Comparison of ENCODE assay signal across 15 cellular contexts in genomic region chr3:46312996-46313395, GRCh38. TPM values are rescaled to one million over a fixed set of nuclear protein-coding genes. Genes with fewer than 3 reads are reported as not detected.
DNase-seq lines count a peak whose midpoint lies in the region; ATAC-seq and TF ChIP-seq lines count a peak whose summit lies in the region.
"Had no signal": no experiment of that assay in that cellular context is flagged by ENCODE, and none has a peak within 500 bp of the region (broad histone marks: within the 10 kb centered on the region; RNA-seq: fewer than 3 reads in every experiment).

No MANE protein-coding gene starts in this region.

- H3K4me3 Mint-ChIP-seq in CD14-positive monocyte = peak overlapping the region in 1 of 2 donors; percentile 56

- DNase-seq in CD14-positive monocyte (ENCODE audit: low spot score) (peak; percentile 80), NOMO-1 treated with dmso at 0.1 percent for 144 hours (lab: John Stamatoyannopoulos, UW; ENCODE audit: unreplicated experiment) (peak; percentile 75), epithelial cell of proximal tubule (ENCODE audit: low read depth) (peak; percentile 36), mucosa of gallbladder (ENCODE audit: low spot score) (peak; percentile 73), NCI-H1417 (lab: John Stamatoyannopoulos, UW) (no peak), HK-2 (ENCODE audit: unreplicated experiment) (no peak), NCI-H345 (lab: John Stamatoyannopoulos, UW) (no peak)
- DNase-seq: activated CD8-positive, alpha-beta memory T cell treated with anti-CD3 and anti-CD28 coated beads, Interleukin-2, amount 50 U/mL, for 48 hours; BE2C; NCI-H187 treated with DMSO at 0.1 percent for 48 hours; thyroid gland had no signal

- peaks cover 0 to 1% of the 10 kb centered on the region in 2 donors for H3K36me3 Mint-ChIP-seq in CD14-positive monocyte

- no peaks in the 10 kb centered on the region for H3K27me3 Mint-ChIP-seq in CD14-positive monocyte (ENCODE audit: low read depth in 3 of 3)

- peak overlapping the region; percentile 81 to 94 (median 88) for H3K27ac Mint-ChIP-seq in CD14-positive monocyte

- no peaks in the 10 kb centered on the region for H3K9me3 Mint-ChIP-seq in CD14-positive monocyte

- peaks cover 78% of the 10 kb centered on the region for H3K4me1 Mint-ChIP-seq in CD14-positive monocyte

- intact Hi-C loops in CD14-positive monocyte (cut with micrococcal nuclease) = loop anchor here (5.0 to 10.0 kb wide), 2 partner anchors 49 to 88 kb away; no protein-coding TSS in a partner anchor

- TF ChIP-seq CTCF in CD14-positive monocyte (IDR thresholded peaks at IDR 0.05) (no peak), epithelial cell of proximal tubule (conservative IDR thresholded peaks at IDR 0.05; ENCODE audit: low read depth, low read length) (no peak)

- H3K4me3 ChIP-seq in epithelial cell of proximal tubule (ENCODE audit: low read depth, low read length) = no peak overlapping the region
- H3K4me3 ChIP-seq: esophagus muscularis mucosa, thyroid gland had no signal

- ATAC-seq in HG03442 (IDR thresholded peaks at IDR 0.05; ENCODE audit: unreplicated experiment) = no peak

RNA-seq across cellular contexts. Expression of gene CCR2, which starts 40.9 kb away (rescaled TPM):
- polyA plus RNA-seq in CD14-positive monocyte = 100 to 1,000 TPM; 145 to 181 TPM
- total RNA-seq in epithelial cell of proximal tubule (not detected in 2 replicates), mucosa of gallbladder (4.1 TPM)
- total RNA-seq: kidney epithelial cell, osteocyte had no signal

RNA-seq across cellular contexts. Expression of gene CCR5, which starts 57.8 kb away (rescaled TPM):
- 1 to 10 TPM; 3.1 to 3.6 TPM for polyA plus RNA-seq in CD14-positive monocyte
- not detected in 2 replicates for total RNA-seq in epithelial cell of proximal tubule
- total RNA-seq in mucosa of gallbladder = 3.9 TPM
- total RNA-seq: kidney epithelial cell, osteocyte had no signal

Comparison
In these comparisons a context has a peak if more than half of its experiments do, and no peak if none do; other contexts are left out.
1. DNase-seq: peak in CD14-positive monocyte (single experiment), NOMO-1 treated with dmso at 0.1 percent for 144 hours (single experiment), epithelial cell of proximal tubule (single experiment) and mucosa of gallbladder (single experiment); none in NCI-H1417 (0 of 3), HK-2 (single experiment) and NCI-H345 (single experiment).